Comparison of ENCODE assay signal across 30 cellular contexts in genomic region chr2:55080204-55080738, GRCh38.
"Had no signal": no experiment of that assay in that cellular context is flagged by ENCODE, and none has a peak within 500 bp of the region (broad histone marks: within the 10 kb centered on the region; RNA-seq: fewer than 3 reads in every experiment).

No MANE protein-coding gene starts in this region.

- H3K4me1 ChIP-seq: ascending aorta had no signal

- H3K9me3 ChIP-seq: SJSA1 had no signal

- H3K36me3 ChIP-seq: ascending aorta, cardiac muscle cell, SJSA1 had no signal

- H3K27ac ChIP-seq: ascending aorta, cardiac muscle cell, KMS-11, SJSA1 had no signal

- DNase-seq: activated CD4-positive, alpha-beta T cell treated with anti-CD3 and anti-CD28 coated beads, Interleukin-2, amount 10 ng/mL, durations not matched to agents 7 days and 5 days; activated CD4-positive, alpha-beta T cell treated with anti-CD3 and anti-CD28 coated beads, Interleukin-2, amount 50 U/mL, for 48 hours; activated CD8-positive, alpha-beta T cell treated with anti-CD3 and anti-CD28 coated beads, Interleukin-2, amount 10 ng/mL, durations not matched to agents 7 days and 5 days; activated gamma-delta T cell; activated naive CD4-positive, alpha-beta T cell treated with Interleukin-2 at 50 U/mL for 16 hours; activated naive CD8-positive, alpha-beta T cell treated with anti-CD3 and anti-CD28 coated beads, Interleukin-2, amount 10 ng/mL, durations not matched to agents 7 days and 5 days; activated T-cell treated with anti-CD3 and anti-CD28 coated beads, Interleukin-2, amount 50 U/mL, for 24 hours; amygdala; NCI-H1092 treated with DMSO at 0.1 percent for 48 hours; NCI-H1417; NCI-H146; NCI-H187; NCI-H2029 treated with DMSO at 0.1 percent for 48 hours; NCI-H2107; NCI-H2171; NCI-H510A; NCI-H526; NCI-H748 treated with DMSO at 0.1 percent for 48 hours; NK-92 treated with Interleukin-12 subunit alpha and Interleukin-12 subunit beta, amount 100 ng/mL, for 24 hours; OCI-M1; SHP77 treated with DMSO at 0.1 percent for 48 hours; T1000 had no signal

- H3K4me3 ChIP-seq: ascending aorta, cardiac muscle cell, SJSA1 had no signal

- H3K4me2 ChIP-seq: KMS-11 had no signal

- H3K9me3 Mint-ChIP-seq: central memory CD8-positive, alpha-beta T cell had no signal

- H3K4me1 Mint-ChIP-seq: activated naive CD4-positive, alpha-beta T cell treated with anti-CD3 and anti-CD28 coated beads, Interleukin-2, amount 50 U/mL, for 24 hours; central memory CD8-positive, alpha-beta T cell had no signal

- H3K27ac Mint-ChIP-seq: activated CD4-positive, alpha-beta T cell treated with anti-CD3 and anti-CD28 coated beads, Interleukin-2, amount 10 ng/mL, durations not matched to agents 7 days and 5 days; activated CD8-positive, alpha-beta T cell treated with anti-CD3 and anti-CD28 coated beads, Interleukin-2, amount 10 ng/mL, durations not matched to agents 7 days and 5 days; activated naive CD4-positive, alpha-beta T cell treated with anti-CD3 and anti-CD28 coated beads, Interleukin-2, amount 50 U/mL, for 24 hours; activated naive CD8-positive, alpha-beta T cell treated with anti-CD3 and anti-CD28 coated beads, Interleukin-2, amount 10 ng/mL, durations not matched to agents 7 days and 5 days; activated T-cell treated with anti-CD3 and anti-CD28 coated beads, Interleukin-2, amount 50 U/mL, for 24 hours; activated T-helper 2 cell treated with anti-CD3 and anti-CD28 coated beads, Interferon-gamma antibody, Interleukin-2, Interleukin-4, amounts not matched to agents 10 μg/mL and 5 μg/mL and 100 μg/mL, durations not matched to agents 14 hours and 24 hours and 36 hours had no signal

- H3K9ac ChIP-seq: KMS-11 had no signal

- H3K4me3 Mint-ChIP-seq: activated CD4-positive, alpha-beta T cell treated with anti-CD3 and anti-CD28 coated beads, Interleukin-2, amount 10 ng/mL, durations not matched to agents 7 days and 5 days; activated CD8-positive, alpha-beta T cell treated with anti-CD3 and anti-CD28 coated beads, Interleukin-2, amount 10 ng/mL, durations not matched to agents 7 days and 5 days; activated naive CD4-positive, alpha-beta T cell treated with anti-CD3 and anti-CD28 coated beads, Interleukin-2, amount 50 U/mL, for 24 hours; activated naive CD8-positive, alpha-beta T cell treated with anti-CD3 and anti-CD28 coated beads, Interleukin-2, amount 10 ng/mL, durations not matched to agents 7 days and 5 days; activated T-cell treated with anti-CD3 and anti-CD28 coated beads, Interleukin-2, amount 50 U/mL, for 24 hours; central memory CD8-positive, alpha-beta T cell had no signal

- H3K27me3 Mint-ChIP-seq: activated naive CD4-positive, alpha-beta T cell treated with anti-CD3 and anti-CD28 coated beads, Interleukin-2, amount 50 U/mL, for 24 hours; activated naive CD8-positive, alpha-beta T cell treated with anti-CD3 and anti-CD28 coated beads, Interleukin-2, amount 10 ng/mL, durations not matched to agents 7 days and 5 days; activated T-cell treated with anti-CD3 and anti-CD28 coated beads, Interleukin-2, amount 50 U/mL, for 24 hours; central memory CD8-positive, alpha-beta T cell had no signal

- ATAC-seq: activated CD8-positive, alpha-beta T cell treated with anti-CD3 and anti-CD28 coated beads, Interleukin-2, amount 10 ng/mL, durations not matched to agents 7 days and 5 days; Panc1 had no signal

- H3K27me3 ChIP-seq: ascending aorta, cardiac muscle cell, SJSA1 had no signal
